In the genomic region with DNA sequence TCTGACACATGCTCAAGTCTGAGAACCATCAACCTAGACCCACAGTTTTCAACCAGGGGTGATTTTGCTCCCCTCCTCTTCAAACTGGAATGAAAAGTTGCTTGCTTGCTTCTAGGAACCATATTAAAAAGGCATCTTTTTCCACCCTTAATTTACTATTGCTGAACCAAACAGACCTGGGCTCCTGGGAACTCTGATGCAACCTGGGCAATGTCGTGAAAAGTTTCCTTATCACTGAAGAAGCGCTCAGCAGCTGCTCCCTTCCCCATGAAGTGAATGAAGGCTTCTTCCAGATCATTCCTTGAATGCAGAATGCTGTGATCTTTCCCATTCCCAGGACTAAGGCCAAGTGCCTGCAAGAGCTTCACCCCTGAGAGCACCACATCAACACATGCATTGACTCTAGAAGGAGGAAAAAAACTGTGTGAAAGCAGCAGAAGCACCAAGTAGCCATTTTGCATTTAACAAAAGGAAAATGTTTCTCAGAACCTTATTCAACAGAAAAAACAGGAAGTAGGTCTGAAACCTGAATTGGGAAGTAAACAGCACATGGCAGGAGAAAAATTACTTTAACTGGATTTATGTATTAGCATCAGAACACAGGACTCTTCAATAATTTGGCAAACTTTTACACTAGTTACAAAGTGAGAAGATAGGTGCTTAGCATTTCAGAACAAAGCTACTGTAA, we compare ENCODE assay signal across 3 cellular contexts.
A peak's percentile ranks its signal among the peaks of the same experiment; 100 is the strongest.
TF ChIP-seq lines count a peak whose summit lies in the region.

No MANE protein-coding gene starts in this region.

TF ChIP-seq in A549, 52 proteins besides CTCF, POLR2A, EP300 and RAD21:
- TF ChIP-seq TFCP2L1 (CRISPR knock-in tag; IDR thresholded peaks at IDR 0.05): no peak
- no peak for TF ChIP-seq CHD2 (IDR thresholded peaks at IDR 0.05; ENCODE audit: low read length, partially characterized antibody)
- TF ChIP-seq KDM1A (IDR thresholded peaks at IDR 0.05; ENCODE audit: low read depth): no peak
- TF ChIP-seq TP53 (CRISPR knock-in tag; IDR thresholded peaks at IDR 0.05): no peak
- TF ChIP-seq, protein P1, sequence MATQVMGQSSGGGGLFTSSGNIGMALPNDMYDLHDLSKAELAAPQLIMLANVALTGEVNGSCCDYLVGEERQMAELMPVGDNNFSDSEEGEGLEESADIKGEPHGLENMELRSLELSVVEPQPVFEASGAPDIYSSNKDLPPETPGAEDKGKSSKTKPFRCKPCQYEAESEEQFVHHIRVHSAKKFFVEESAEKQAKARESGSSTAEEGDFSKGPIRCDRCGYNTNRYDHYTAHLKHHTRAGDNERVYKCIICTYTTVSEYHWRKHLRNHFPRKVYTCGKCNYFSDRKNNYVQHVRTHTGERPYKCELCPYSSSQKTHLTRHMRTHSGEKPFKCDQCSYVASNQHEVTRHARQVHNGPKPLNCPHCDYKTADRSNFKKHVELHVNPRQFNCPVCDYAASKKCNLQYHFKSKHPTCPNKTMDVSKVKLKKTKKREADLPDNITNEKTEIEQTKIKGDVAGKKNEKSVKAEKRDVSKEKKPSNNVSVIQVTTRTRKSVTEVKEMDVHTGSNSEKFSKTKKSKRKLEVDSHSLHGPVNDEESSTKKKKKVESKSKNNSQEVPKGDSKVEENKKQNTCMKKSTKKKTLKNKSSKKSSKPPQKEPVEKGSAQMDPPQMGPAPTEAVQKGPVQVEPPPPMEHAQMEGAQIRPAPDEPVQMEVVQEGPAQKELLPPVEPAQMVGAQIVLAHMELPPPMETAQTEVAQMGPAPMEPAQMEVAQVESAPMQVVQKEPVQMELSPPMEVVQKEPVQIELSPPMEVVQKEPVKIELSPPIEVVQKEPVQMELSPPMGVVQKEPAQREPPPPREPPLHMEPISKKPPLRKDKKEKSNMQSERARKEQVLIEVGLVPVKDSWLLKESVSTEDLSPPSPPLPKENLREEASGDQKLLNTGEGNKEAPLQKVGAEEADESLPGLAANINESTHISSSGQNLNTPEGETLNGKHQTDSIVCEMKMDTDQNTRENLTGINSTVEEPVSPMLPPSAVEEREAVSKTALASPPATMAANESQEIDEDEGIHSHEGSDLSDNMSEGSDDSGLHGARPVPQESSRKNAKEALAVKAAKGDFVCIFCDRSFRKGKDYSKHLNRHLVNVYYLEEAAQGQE (IDR thresholded peaks at IDR 0.05): no peak

TF ChIP-seq in GM12878, 131 proteins besides CTCF, POLR2A, EP300 and RAD21:
- TF ChIP-seq SIX5 (IDR thresholded peaks at IDR 0.05; ENCODE audit: low read depth, low read length, severe bottlenecking) (no peak), YY1 (IDR thresholded peaks at IDR 0.05; ENCODE audit: low read depth, low read length) (peak; percentile 59), STAT3 (IDR thresholded peaks at IDR 0.05; ENCODE audit: low read depth, low read length) (no peak), IKZF1 (conservative IDR thresholded peaks at IDR 0.05) (peak; percentile 24; the same call in 1 of the 2 replicates), RFX5 (IDR thresholded peaks at IDR 0.05; ENCODE audit: low read depth, low read length) (no peak), WRNIP1 (IDR thresholded peaks at IDR 0.05; ENCODE audit: borderline replicate concordance, low read depth, low read length) (no peak), POU2F2 (IDR thresholded peaks at IDR 0.05; ENCODE audit: borderline replicate concordance, low read depth, low read length) (no peak), SMC3 (IDR thresholded peaks at IDR 0.05; ENCODE audit: borderline replicate concordance, low read length) (no peak), CBFB (IDR thresholded peaks at IDR 0.05; ENCODE audit: low read depth) (no peak), YBX1 (IDR thresholded peaks at IDR 0.05) (no peak), SPI1 (IDR thresholded peaks at IDR 0.05; ENCODE audit: borderline replicate concordance, insufficient read depth, low read depth, low read length) (peak; percentile 71; the same call in 1 of the 2 replicates), ZNF274 (IDR thresholded peaks at IDR 0.05; ENCODE audit: insufficient read depth, insufficient read length) (no peak)
- TF ChIP-seq, protein P2, sequence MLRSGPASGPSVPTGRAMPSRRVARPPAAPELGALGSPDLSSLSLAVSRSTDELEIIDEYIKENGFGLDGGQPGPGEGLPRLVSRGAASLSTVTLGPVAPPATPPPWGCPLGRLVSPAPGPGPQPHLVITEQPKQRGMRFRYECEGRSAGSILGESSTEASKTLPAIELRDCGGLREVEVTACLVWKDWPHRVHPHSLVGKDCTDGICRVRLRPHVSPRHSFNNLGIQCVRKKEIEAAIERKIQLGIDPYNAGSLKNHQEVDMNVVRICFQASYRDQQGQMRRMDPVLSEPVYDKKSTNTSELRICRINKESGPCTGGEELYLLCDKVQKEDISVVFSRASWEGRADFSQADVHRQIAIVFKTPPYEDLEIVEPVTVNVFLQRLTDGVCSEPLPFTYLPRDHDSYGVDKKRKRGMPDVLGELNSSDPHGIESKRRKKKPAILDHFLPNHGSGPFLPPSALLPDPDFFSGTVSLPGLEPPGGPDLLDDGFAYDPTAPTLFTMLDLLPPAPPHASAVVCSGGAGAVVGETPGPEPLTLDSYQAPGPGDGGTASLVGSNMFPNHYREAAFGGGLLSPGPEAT (IDR thresholded peaks at IDR 0.05; ENCODE audit: low read depth): 0 out of 2 replicates have a peak, but pooled peaks have one; percentile 30
- TF ChIP-seq, protein P3, sequence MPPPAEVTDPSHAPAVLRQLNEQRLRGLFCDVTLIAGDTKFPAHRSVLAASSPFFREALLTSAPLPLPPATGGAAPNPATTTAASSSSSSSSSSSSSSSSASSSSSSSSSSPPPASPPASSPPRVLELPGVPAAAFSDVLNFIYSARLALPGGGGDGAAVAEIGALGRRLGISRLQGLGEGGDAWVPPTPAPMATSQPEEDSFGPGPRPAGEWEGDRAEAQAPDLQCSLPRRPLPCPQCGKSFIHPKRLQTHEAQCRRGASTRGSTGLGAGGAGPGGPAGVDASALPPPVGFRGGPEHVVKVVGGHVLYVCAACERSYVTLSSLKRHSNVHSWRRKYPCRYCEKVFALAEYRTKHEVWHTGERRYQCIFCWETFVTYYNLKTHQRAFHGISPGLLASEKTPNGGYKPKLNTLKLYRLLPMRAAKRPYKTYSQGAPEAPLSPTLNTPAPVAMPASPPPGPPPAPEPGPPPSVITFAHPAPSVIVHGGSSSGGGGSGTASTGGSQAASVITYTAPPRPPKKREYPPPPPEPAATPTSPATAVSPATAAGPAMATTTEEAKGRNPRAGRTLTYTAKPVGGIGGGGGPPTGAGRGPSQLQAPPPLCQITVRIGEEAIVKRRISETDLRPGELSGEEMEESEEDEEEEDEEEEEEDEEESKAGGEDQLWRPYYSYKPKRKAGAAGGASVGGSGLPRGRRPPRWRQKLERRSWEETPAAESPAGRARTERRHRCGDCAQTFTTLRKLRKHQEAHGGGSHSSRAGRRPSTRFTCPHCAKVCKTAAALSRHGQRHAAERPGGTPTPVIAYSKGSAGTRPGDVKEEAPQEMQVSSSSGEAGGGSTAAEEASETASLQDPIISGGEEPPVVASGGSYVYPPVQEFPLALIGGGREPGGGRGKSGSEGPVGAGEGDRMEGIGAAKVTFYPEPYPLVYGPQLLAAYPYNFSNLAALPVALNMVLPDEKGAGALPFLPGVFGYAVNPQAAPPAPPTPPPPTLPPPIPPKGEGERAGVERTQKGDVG (CRISPR knock-in tag; IDR thresholded peaks at IDR 0.05): no peak

TF ChIP-seq in HepG2, 621 proteins besides CTCF, POLR2A, EP300 and RAD21:
- TF ChIP-seq, protein P4, sequence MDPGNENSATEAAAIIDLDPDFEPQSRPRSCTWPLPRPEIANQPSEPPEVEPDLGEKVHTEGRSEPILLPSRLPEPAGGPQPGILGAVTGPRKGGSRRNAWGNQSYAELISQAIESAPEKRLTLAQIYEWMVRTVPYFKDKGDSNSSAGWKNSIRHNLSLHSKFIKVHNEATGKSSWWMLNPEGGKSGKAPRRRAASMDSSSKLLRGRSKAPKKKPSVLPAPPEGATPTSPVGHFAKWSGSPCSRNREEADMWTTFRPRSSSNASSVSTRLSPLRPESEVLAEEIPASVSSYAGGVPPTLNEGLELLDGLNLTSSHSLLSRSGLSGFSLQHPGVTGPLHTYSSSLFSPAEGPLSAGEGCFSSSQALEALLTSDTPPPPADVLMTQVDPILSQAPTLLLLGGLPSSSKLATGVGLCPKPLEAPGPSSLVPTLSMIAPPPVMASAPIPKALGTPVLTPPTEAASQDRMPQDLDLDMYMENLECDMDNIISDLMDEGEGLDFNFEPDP (CRISPR knock-in tag; conservative IDR thresholded peaks at IDR 0.05): no peak
- TF ChIP-seq HMG20B (CRISPR knock-in tag; conservative IDR thresholded peaks at IDR 0.05) (no peak), POLR2G (IDR thresholded peaks at IDR 0.05; ENCODE audit: low read depth, low read length) (no peak), STAT5B (CRISPR knock-in tag; IDR thresholded peaks at IDR 0.05) (no peak), ZNF329 (CRISPR knock-in tag; IDR thresholded peaks at IDR 0.05; ENCODE audit: low read depth) (no peak), NFYB (CRISPR knock-in tag; IDR thresholded peaks at IDR 0.05) (no peak), SMYD3 (CRISPR knock-in tag; IDR thresholded peaks at IDR 0.05) (no peak), ISX (CRISPR knock-in tag; conservative IDR thresholded peaks at IDR 0.05) (no peak), ZNF263 (CRISPR knock-in tag; IDR thresholded peaks at IDR 0.05) (no peak), ZBTB42 (CRISPR knock-in tag; IDR thresholded peaks at IDR 0.05) (no peak), ZNF121 (CRISPR knock-in tag; IDR thresholded peaks at IDR 0.05) (no peak), KLF9 (CRISPR knock-in tag; IDR thresholded peaks at IDR 0.05; ENCODE audit: low read depth) (no peak), ZNF839 (CRISPR knock-in tag; IDR thresholded peaks at IDR 0.05; ENCODE audit: borderline replicate concordance) (no peak), MTF2 (CRISPR knock-in tag; IDR thresholded peaks at IDR 0.05; ENCODE audit: borderline replicate concordance) (no peak), ZC3H4 (CRISPR knock-in tag; IDR thresholded peaks at IDR 0.05; ENCODE audit: borderline replicate concordance) (no peak)
- TF ChIP-seq, protein P5, sequence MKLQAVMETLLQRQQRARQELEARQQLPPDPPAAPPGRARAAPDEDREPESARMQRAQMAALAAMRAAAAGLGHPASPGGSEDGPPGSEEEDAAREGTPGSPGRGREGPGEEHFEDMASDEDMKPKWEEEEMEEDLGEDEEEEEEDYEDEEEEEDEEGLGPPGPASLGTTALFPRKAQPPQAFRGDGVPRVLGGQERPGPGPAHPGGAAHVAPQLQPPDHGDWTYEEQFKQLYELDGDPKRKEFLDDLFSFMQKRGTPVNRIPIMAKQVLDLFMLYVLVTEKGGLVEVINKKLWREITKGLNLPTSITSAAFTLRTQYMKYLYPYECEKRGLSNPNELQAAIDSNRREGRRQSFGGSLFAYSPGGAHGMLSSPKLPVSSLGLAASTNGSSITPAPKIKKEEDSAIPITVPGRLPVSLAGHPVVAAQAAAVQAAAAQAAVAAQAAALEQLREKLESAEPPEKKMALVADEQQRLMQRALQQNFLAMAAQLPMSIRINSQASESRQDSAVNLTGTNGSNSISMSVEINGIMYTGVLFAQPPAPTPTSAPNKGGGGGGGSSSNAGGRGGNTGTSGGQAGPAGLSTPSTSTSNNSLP (IDR thresholded peaks at IDR 0.05; ENCODE audit: low read depth, low read length): no peak
- TF ChIP-seq, protein P6, sequence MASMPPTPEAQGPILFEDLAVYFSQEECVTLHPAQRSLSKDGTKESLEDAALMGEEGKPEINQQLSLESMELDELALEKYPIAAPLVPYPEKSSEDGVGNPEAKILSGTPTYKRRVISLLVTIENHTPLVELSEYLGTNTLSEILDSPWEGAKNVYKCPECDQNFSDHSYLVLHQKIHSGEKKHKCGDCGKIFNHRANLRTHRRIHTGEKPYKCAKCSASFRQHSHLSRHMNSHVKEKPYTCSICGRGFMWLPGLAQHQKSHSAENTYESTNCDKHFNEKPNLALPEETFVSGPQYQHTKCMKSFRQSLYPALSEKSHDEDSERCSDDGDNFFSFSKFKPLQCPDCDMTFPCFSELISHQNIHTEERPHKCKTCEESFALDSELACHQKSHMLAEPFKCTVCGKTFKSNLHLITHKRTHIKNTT (CRISPR knock-in tag; IDR thresholded peaks at IDR 0.05): no peak
